ENCODE assay signal across 11 cellular contexts in genomic region chr19:45630463-45630862, GRCh38. TPM values are rescaled to one million over a fixed set of nuclear protein-coding genes. Genes with fewer than 3 reads are reported as not detected.
DNase-seq lines count a peak whose midpoint lies in the region; ATAC-seq and TF ChIP-seq lines count a peak whose summit lies in the region.
"Had no signal": no experiment of that assay in that cellular context is flagged by ENCODE, and none has a peak within 500 bp of the region (broad histone marks: within the 10 kb centered on the region; RNA-seq: fewer than 3 reads in every experiment).

No MANE protein-coding gene starts in this region.

- no peaks in the 10 kb centered on the region for H3K27me3 ChIP-seq in BJ (ENCODE audit: control insufficient read depth, insufficient read depth, low read length)
- H3K27me3 ChIP-seq in BE2C, result no peaks in the 10 kb centered on the region
- no peaks in the 10 kb centered on the region for H3K27me3 ChIP-seq in prostate gland (replicated peaks; ENCODE audit: insufficient read depth)
- H3K27me3 ChIP-seq: heart left ventricle, transverse colon had no signal

- ATAC-seq in SK-N-SH treated with all-trans-retinoic acid at 6 μM for 48 hours (peak; percentile 77), GM19035 (IDR thresholded peaks at IDR 0.05; ENCODE audit: unreplicated experiment) (no peak), HG02840 (IDR thresholded peaks at IDR 0.05; ENCODE audit: low FRiP score, unreplicated experiment) (no peak)
- ATAC-seq: heart left ventricle had no signal

- intact Hi-C loops in prostate gland (cut with DNase I), result no loop called here

- no peak for TF ChIP-seq POLR2A in prostate gland (IDR thresholded peaks at IDR 0.05)

- H3K9me3 ChIP-seq in BE2C (no peaks in the 10 kb centered on the region), prostate gland (no peaks in the 10 kb centered on the region)
- H3K9me3 ChIP-seq: heart left ventricle, transverse colon had no signal

- 68% methylated on average over 2 of the region's 2 CpGs for WGBS in prostate gland

- no peak overlapping the region for H3K27ac ChIP-seq in prostate gland
- H3K27ac ChIP-seq: heart left ventricle, transverse colon had no signal

- TF ChIP-seq CTCF in BJ (IDR thresholded peaks at IDR 0.05; ENCODE audit: insufficient read depth, low read depth, low read length) (no peak), BE2C (IDR thresholded peaks at IDR 0.05; ENCODE audit: low read depth, low read length) (no peak), prostate gland (IDR thresholded peaks at IDR 0.05) (no peak)

- peaks cover 13% of the 10 kb centered on the region for H3K36me3 ChIP-seq in BJ (ENCODE audit: control insufficient read depth, insufficient read depth, low read length)
- H3K36me3 ChIP-seq in BE2C, result no peaks in the 10 kb centered on the region
- H3K36me3 ChIP-seq in prostate gland, result no peaks in the 10 kb centered on the region

- H3K4me3 ChIP-seq in BJ (ENCODE audit: low read depth, low read length), result no peak overlapping the region
- H3K4me3 ChIP-seq in BE2C (ENCODE audit: low read depth, low read length), result no peak overlapping the region
- no peak overlapping the region for H3K4me3 ChIP-seq in prostate gland
- H3K4me3 ChIP-seq: heart left ventricle, transverse colon had no signal

- CTCF ChIA-PET in BJ (lab: Yijun Ruan, JAX), result interaction anchor here (1.2 to 3.1 kb wide), 4 partner anchors 12 to 25 kb away, joined by 3 to 23 read pairs (median 8); no protein-coding TSS in a partner anchor

- POLR2A ChIA-PET in BJ (lab: Charles Lee), result interaction anchor here (0.6 to 1.0 kb wide), 4 partner anchors 9 to 746 kb away, joined by 3 to 6 read pairs (median 4); partner anchors contain the start of gene EML2

- H3K4me1 ChIP-seq in BE2C, result no peaks in the 10 kb centered on the region
- H3K4me1 ChIP-seq in prostate gland (replicated peaks), result no peaks in the 10 kb centered on the region

- peak; percentile 91 for DNase-seq in BJ (ENCODE audit: low read depth)
- peak; percentile 92 for DNase-seq in HCEC 1CT
- peak; percentile 84 for DNase-seq in foreskin melanocyte
- no peak for DNase-seq in BE2C
- DNase-seq in prostate gland (ENCODE audit: low spot score), result no peak
- DNase-seq: heart left ventricle, NCI-H526 treated with DMSO at 0.1 percent for 48 hours, transverse colon had no signal

TF ChIP-seq in SK-N-SH treated with all-trans-retinoic acid at 6 μM for 48 hours, 23 proteins besides CTCF, POLR2A, EP300 and RAD21:
- TF ChIP-seq ISL1 (CRISPR knock-in tag; IDR thresholded peaks at IDR 0.05), result peak; percentile 19; the same call in 1 of the 2 replicates
- TF ChIP-seq PPARA (CRISPR knock-in tag; IDR thresholded peaks at IDR 0.05; ENCODE audit: borderline replicate concordance), result no peak

RNA-seq across cellular contexts. Expression of gene EML2, which starts 8.7 kb away (rescaled TPM):
- polyA plus RNA-seq in BJ (2011; rRNA removed), result 20.2 and 30.4 TPM in 2 replicates
- polyA minus RNA-seq in BJ (2011; rRNA and poly(A)+ RNA removed), result 25.3 and 40.9 TPM in 2 replicates
- polyA plus RNA-seq in BE2C (2012; ENCODE audit: insufficient read depth, insufficient read length, low read depth), result 25.9 TPM
- 10 to 100 TPM; 47.3 to 55.6 TPM for total RNA-seq in prostate gland

RNA-seq across cellular contexts. Expression of gene GPR4, which starts 28.5 kb away (rescaled TPM):
- polyA plus RNA-seq in BJ (2011; rRNA removed), result 0.06 and 0.12 TPM in 2 replicates
- polyA minus RNA-seq in BJ (2011; rRNA and poly(A)+ RNA removed), result not detected in 2 replicates
- polyA plus RNA-seq in BE2C (2012; ENCODE audit: insufficient read depth, insufficient read length, low read depth), result 8.6 TPM
- 1 to 10 TPM in 1 of 2 donors, under 1 TPM in 1; 0.55 to 2.4 TPM for total RNA-seq in prostate gland

RNA-seq across cellular contexts. Expression of gene GIPR, which starts 37.6 kb away (rescaled TPM):
- 0.54 and 1.1 TPM in 2 replicates for polyA plus RNA-seq in BJ (2011; rRNA removed)
- 1.5 and 1.8 TPM in 2 replicates for polyA minus RNA-seq in BJ (2011; rRNA and poly(A)+ RNA removed)
- 1.2 TPM for polyA plus RNA-seq in BE2C (2012; ENCODE audit: insufficient read depth, insufficient read length, low read depth)
- total RNA-seq in prostate gland, result 1 to 10 TPM; 2.6 to 4.9 TPM

RNA-seq across cellular contexts. Expression of gene OPA3, which starts 45.9 kb away (rescaled TPM):
- 10.9 and 15.1 TPM in 2 replicates for polyA plus RNA-seq in BJ (2011; rRNA removed)
- 6.6 and 12.4 TPM in 2 replicates for polyA minus RNA-seq in BJ (2011; rRNA and poly(A)+ RNA removed)
- polyA plus RNA-seq in BE2C (2012; ENCODE audit: insufficient read depth, insufficient read length, low read depth), result 11.8 TPM
- total RNA-seq in prostate gland, result 10 to 100 TPM in 1 of 2 donors, 1 to 10 TPM in 1; 7.2 to 14.5 TPM

Comparison
In these comparisons a context has a peak if more than half of its experiments do, and no peak if none do; other contexts are left out.
1. DNase-seq: peak in BJ (single experiment), HCEC 1CT (single experiment) and foreskin melanocyte (single experiment); none in BE2C (single experiment) and prostate gland (single experiment).